8 cellular contexts compared by ENCODE assay signal in genomic region chr3:136196064-136196400, GRCh38. TPM values are rescaled to one million over a fixed set of nuclear protein-coding genes. Genes with fewer than 3 reads are reported as not detected.
DNase-seq lines count a peak whose midpoint lies in the region; ATAC-seq and TF ChIP-seq lines count a peak whose summit lies in the region.

Gene MSL2, minus strand, starts transcription at chr3:136196335. Its CDS starts 1,222 bp downstream, at chr3:136195113.

- peak; percentile 38 for ATAC-seq in HG02642 (IDR thresholded peaks at IDR 0.05; ENCODE audit: poor library complexity, unreplicated experiment)
- ATAC-seq in activated CD8-positive, alpha-beta T cell treated with anti-CD3 and anti-CD28 coated beads for 36 hours: no peak
- peak in 3 of 4 donors; percentile 4 to 59 (median 37) for ATAC-seq in heart left ventricle
- ATAC-seq in HG03460 (IDR thresholded peaks at IDR 0.05; ENCODE audit: unreplicated experiment): no peak

- intact Hi-C loops in activated CD8-positive, alpha-beta T cell treated with anti-CD3 and anti-CD28 coated beads for 36 hours (cut with micrococcal nuclease): loop anchor here (2.0 kb wide), 1 partner anchor 55 kb away; the partner anchor contains the start of gene PCCB
- intact Hi-C loops in heart left ventricle (cut with DNase I): loop anchor here in 9 of 10 donors (1.0 to 10.0 kb wide), 11 partner anchors 51 to 559 kb away; partner anchors contain the start of genes PCCB (in 7 of the 9), STAG1 (in 4 of the 9) and PPP2R3A (in 1 of the 9)

- H3K9me3 Mint-ChIP-seq in activated CD8-positive, alpha-beta T cell treated with anti-CD3 and anti-CD28 coated beads for 36 hours: peaks cover 4% of the 10 kb centered on the region

- H3K27ac ChIP-seq in heart left ventricle: peak within 1 kb of the TSS; percentile 95 to 100 (median 100)

- H3K4me3 ChIP-seq in BE2C (ENCODE audit: low read depth, low read length): peak within 1 kb of the TSS; percentile 99
- peak within 1 kb of the TSS; percentile 71 to 98 (median 86) for H3K4me3 ChIP-seq in heart left ventricle
- peak within 1 kb of the TSS; percentile 98 for H3K4me3 ChIP-seq in retinal pigment epithelial cell (ENCODE audit: low read length)

- H3K4me3 Mint-ChIP-seq in activated CD8-positive, alpha-beta T cell treated with anti-CD3 and anti-CD28 coated beads for 36 hours: peak within 1 kb of the TSS; percentile 98

- peak in 1 of 2 donors; percentile 36 for TF ChIP-seq POLR2A in heart left ventricle (IDR thresholded peaks at IDR 0.05)

- peaks cover 44% of the 10 kb centered on the region for H3K36me3 Mint-ChIP-seq in activated CD8-positive, alpha-beta T cell treated with anti-CD3 and anti-CD28 coated beads for 36 hours (ENCODE audit: low read depth)

- peaks cover 3% of the 10 kb centered on the region; the same call in 1 of the 2 replicates for H3K4me1 ChIP-seq in BE2C
- peaks cover 3 to 43% (median 31%) of the 10 kb centered on the region in 12 donors for H3K4me1 ChIP-seq in heart left ventricle

- 1 to 2% (median 1%) methylated on average over 15 to 37 of the region's 37 CpGs for WGBS in heart left ventricle, 4 donors

- peaks cover 3% of the 10 kb centered on the region for H3K27me3 Mint-ChIP-seq in activated CD8-positive, alpha-beta T cell treated with anti-CD3 and anti-CD28 coated beads for 36 hours

- H3K27ac Mint-ChIP-seq in activated CD8-positive, alpha-beta T cell treated with anti-CD3 and anti-CD28 coated beads for 36 hours: peak within 1 kb of the TSS; percentile 98

- POLR2A ChIA-PET in activated CD8-positive, alpha-beta T cell treated with anti-CD3 and anti-CD28 coated beads for 36 hours (lab: Charles Lee): interaction anchor here (0.6 to 6.6 kb wide), 12 partner anchors 15 to 666 kb away, joined by 3 to 87 read pairs (median 4); partner anchors contain the start of genes NCK1, PCCB and STAG1

- peaks cover 9% of the 10 kb centered on the region for H3K36me3 ChIP-seq in BE2C
- H3K36me3 ChIP-seq in heart left ventricle: no peaks in the 10 kb centered on the region

- H3K9me3 ChIP-seq in BE2C (no peaks in the 10 kb centered on the region), heart left ventricle (no peaks in the 10 kb centered on the region)

- TF ChIP-seq CTCF in BE2C (IDR thresholded peaks at IDR 0.05; ENCODE audit: low read depth, low read length) (no peak), heart left ventricle (IDR thresholded peaks at IDR 0.05) (no peak), retinal pigment epithelial cell (conservative IDR thresholded peaks at IDR 0.05; ENCODE audit: low read depth, low read length) (no peak)
- TF ChIP-seq CTCF in activated CD8-positive, alpha-beta T cell treated with anti-CD3 and anti-CD28 coated beads for 36 hours (IDR thresholded peaks at IDR 0.05): no peak

- H3K27me3 ChIP-seq in BE2C (no peaks in the 10 kb centered on the region), heart left ventricle (no peaks in the 10 kb centered on the region)

- peak; percentile 81 for DNase-seq in BE2C
- DNase-seq in activated CD8-positive, alpha-beta T cell treated with anti-CD3 and anti-CD28 coated beads for 36 hours: no peak
- no peak for DNase-seq in heart left ventricle
- DNase-seq in retinal pigment epithelial cell (ENCODE audit: low read depth): no peak
- DNase-seq in retina: no peak
- DNase-seq in cerebellar nuclear complex (lab: John Stamatoyannopoulos, UW): no peak

- H3K4me1 Mint-ChIP-seq in activated CD8-positive, alpha-beta T cell treated with anti-CD3 and anti-CD28 coated beads for 36 hours (ENCODE audit: low read depth): peaks cover 26% of the 10 kb centered on the region

- CTCF ChIA-PET in activated CD8-positive, alpha-beta T cell treated with anti-CD3 and anti-CD28 coated beads for 36 hours (lab: Charles Lee): interaction anchor here (0.9 to 2.3 kb wide), 7 partner anchors 13 to 818 kb away, joined by 3 to 11 read pairs (median 5); partner anchors contain the start of genes PCCB and STAG1

RNA-seq across cellular contexts. Expression of gene MSL2, which starts in this region (rescaled TPM):
- polyA plus RNA-seq in BE2C (2012; ENCODE audit: insufficient read depth, insufficient read length, low read depth): 25.0 TPM
- total RNA-seq in activated CD8-positive, alpha-beta T cell treated with anti-CD3 and anti-CD28 coated beads for 36 hours: 10 to 100 TPM; 35.8 to 36.8 TPM
- total RNA-seq in heart left ventricle: 10 to 100 TPM; 18.4 to 29.0 (median 19.5) TPM
- 1 to 10 TPM; 3.8 to 7.5 TPM for polyA plus RNA-seq in heart left ventricle

Comparison
In these comparisons a context has a peak if more than half of its experiments do, and no peak if none do; other contexts are left out.
1. ATAC-seq: peak in HG02642 (single experiment) and heart left ventricle (3 of 4); none in activated CD8-positive, alpha-beta T cell treated with anti-CD3 and anti-CD28 coated beads for 36 hours (single experiment) and HG03460 (single experiment).
2. Peak in every context shown above with its lines, with median percentiles within 50 percentile points of each other: H3K4me3 ChIP-seq.